35 cellular contexts compared by ENCODE assay signal in genomic region chr14:95833429-95833828, GRCh38. TPM values are rescaled to one million over a fixed set of nuclear protein-coding genes. Genes with fewer than 3 reads are reported as not detected.
DNase-seq lines count a peak whose midpoint lies in the region; ATAC-seq and TF ChIP-seq lines count a peak whose summit lies in the region.
"Had no signal": no experiment of that assay in that cellular context is flagged by ENCODE, and none has a peak within 500 bp of the region (broad histone marks: within the 10 kb centered on the region; RNA-seq: fewer than 3 reads in every experiment).

No MANE protein-coding gene starts in this region.

- ATAC-seq in activated naive CD4-positive, alpha-beta T cell treated with anti-CD3 and anti-CD28 coated beads, Interleukin-2, amount 50 U/mL, for 72 hours, result no peak
- ATAC-seq in GM21423 (IDR thresholded peaks at IDR 0.05; ENCODE audit: unreplicated experiment), result no peak
- ATAC-seq: naive thymus-derived CD4-positive, alpha-beta T cell; Panc1 had no signal

- H3K36me3 Mint-ChIP-seq in activated naive CD4-positive, alpha-beta T cell treated with anti-CD3 and anti-CD28 coated beads, Interleukin-2, amount 50 U/mL, for 72 hours, result no peaks in the 10 kb centered on the region
- no peaks in the 10 kb centered on the region for H3K36me3 Mint-ChIP-seq in activated CD4-positive, alpha-beta T cell treated with anti-CD3 and anti-CD28 coated beads, Interleukin-2, amount 10 ng/mL, durations not matched to agents 7 days and 5 days (ENCODE audit: low read depth)
- H3K36me3 Mint-ChIP-seq: activated naive CD8-positive, alpha-beta T cell; CD4-positive, alpha-beta memory T cell; naive thymus-derived CD4-positive, alpha-beta T cell had no signal

- H3K27me3 ChIP-seq in testis, result no peaks in the 10 kb centered on the region
- H3K27me3 ChIP-seq: cardiac muscle cell, thyroid gland, vagina had no signal

- no peak for TF ChIP-seq POLR2A in testis (IDR thresholded peaks at IDR 0.05)

- POLR2A ChIA-PET in activated CD4-positive, alpha-beta T cell treated with anti-CD3 and anti-CD28 coated beads, Interleukin-2, amount 10 ng/mL, durations not matched to agents 7 days and 5 days (lab: Charles Lee), result no interaction called here

- peaks cover 6% of the 10 kb centered on the region for H3K4me1 Mint-ChIP-seq in activated CD4-positive, alpha-beta T cell treated with anti-CD3 and anti-CD28 coated beads, Interleukin-2, amount 10 ng/mL, durations not matched to agents 7 days and 5 days

- no peaks in the 10 kb centered on the region for H3K36me3 ChIP-seq in testis (ENCODE audit: low read depth, missing control alignments)
- H3K36me3 ChIP-seq: cardiac muscle cell, esophagus squamous epithelium, thyroid gland, vagina had no signal

- no peaks in the 10 kb centered on the region for H3K27me3 Mint-ChIP-seq in activated CD4-positive, alpha-beta T cell treated with anti-CD3 and anti-CD28 coated beads, Interleukin-2, amount 10 ng/mL, durations not matched to agents 7 days and 5 days
- H3K27me3 Mint-ChIP-seq: stimulated activated naive CD8-positive, alpha-beta T cell treated with anti-CD3 and anti-CD28 coated beads, Interleukin-15, Interleukin-2, amounts not matched to agents 100 ng/mL and 50 ng/mL, for 24 hours had no signal

- 51% methylated on average over 3 of the region's 3 CpGs for WGBS in testis, 2 donors

- intact Hi-C loops in testis (cut with DNase I; ENCODE audit: low total_unique reads), result no loop called here

- H3K4me3 ChIP-seq in LNCaP clone FGC (ENCODE audit: low read depth, low read length) (no peak overlapping the region), testis (no peak overlapping the region)
- H3K4me3 ChIP-seq: cardiac muscle cell, esophagus squamous epithelium, skin epidermis, thyroid gland, vagina had no signal

- no peak overlapping the region for H3K4me3 Mint-ChIP-seq in activated CD4-positive, alpha-beta T cell treated with anti-CD3 and anti-CD28 coated beads, Interleukin-2, amount 10 ng/mL, durations not matched to agents 7 days and 5 days
- H3K4me3 Mint-ChIP-seq: activated naive CD8-positive, alpha-beta T cell; CD4-positive, alpha-beta memory T cell; endodermal cell; naive thymus-derived CD4-positive, alpha-beta T cell; stimulated activated naive CD8-positive, alpha-beta T cell treated with anti-CD3 and anti-CD28 coated beads, Interleukin-15, Interleukin-2, amounts not matched to agents 100 ng/mL and 50 ng/mL, for 24 hours; T-helper 1 cell treated with Interleukin-12 subunit alpha and Interleukin-12 subunit beta and Interleukin-4 antibody, amounts not matched to agents 30 μg/mL and 1 μg/mL, for 36 hours had no signal

- no peaks in the 10 kb centered on the region for H3K4me1 ChIP-seq in testis
- H3K4me1 ChIP-seq: esophagus squamous epithelium, thyroid gland, vagina had no signal

- H3K27ac ChIP-seq in testis, result no peak overlapping the region
- H3K27ac ChIP-seq: cardiac muscle cell, esophagus squamous epithelium, KMS-11, skin epidermis, thyroid gland, vagina had no signal

- CTCF ChIA-PET in activated CD4-positive, alpha-beta T cell treated with anti-CD3 and anti-CD28 coated beads, Interleukin-2, amount 10 ng/mL, durations not matched to agents 7 days and 5 days (lab: Charles Lee), result no interaction called here

- H3K9me3 Mint-ChIP-seq in activated naive CD4-positive, alpha-beta T cell treated with anti-CD3 and anti-CD28 coated beads, Interleukin-2, amount 50 U/mL, for 72 hours, result peaks cover 5 to 6% of the 10 kb centered on the region in 2 donors
- no peaks in the 10 kb centered on the region for H3K9me3 Mint-ChIP-seq in activated CD4-positive, alpha-beta T cell treated with anti-CD3 and anti-CD28 coated beads, Interleukin-2, amount 10 ng/mL, durations not matched to agents 7 days and 5 days
- H3K9me3 Mint-ChIP-seq: stimulated activated naive CD8-positive, alpha-beta T cell treated with anti-CD3 and anti-CD28 coated beads, Interleukin-15, Interleukin-2, amounts not matched to agents 100 ng/mL and 50 ng/mL, for 24 hours had no signal

- H3K9me3 ChIP-seq in testis, result no peaks in the 10 kb centered on the region
- H3K9me3 ChIP-seq: thyroid gland, vagina had no signal

- no peak for TF ChIP-seq CTCF in LNCaP clone FGC (IDR thresholded peaks at IDR 0.05; ENCODE audit: control insufficient read depth, extremely low read depth, insufficient read depth)
- TF ChIP-seq CTCF in testis (IDR thresholded peaks at IDR 0.05), result no peak

- peak; percentile 23 for DNase-seq in NCI-H748 (lab: John Stamatoyannopoulos, UW; ENCODE audit: unreplicated experiment)
- DNase-seq in NCI-H748 treated with DMSO at 0.1 percent for 48 hours (lab: John Stamatoyannopoulos, UW), result no peak
- DNase-seq in LNCaP clone FGC (ENCODE audit: low read depth), result peak; percentile 18
- peak; percentile 1 for DNase-seq in cerebellar cortex (ENCODE audit: low spot score)
- DNase-seq in testis, result peak; percentile 51
- no peak for DNase-seq in activated naive CD4-positive, alpha-beta T cell treated with anti-CD3 and anti-CD28 coated beads, Interleukin-2, amount 50 U/mL, for 72 hours (ENCODE audit: low spot score in 2 of 2)
- no peak for DNase-seq in activated CD4-positive, alpha-beta T cell treated with anti-CD3 and anti-CD28 coated beads, Interleukin-2, amount 10 ng/mL, durations not matched to agents 7 days and 5 days
- DNase-seq: activated CD4-positive, CD25-positive, alpha-beta regulatory T cell treated with anti-CD3 and anti-CD28 coated beads, Interleukin-2, amount 50 U/mL, for 72 hours; activated T-cell treated with anti-CD3 and anti-CD28 coated beads for 4 hours; AML-193; aorta; CD4-positive, alpha-beta memory T cell; cortex of kidney; DMS153; endodermal cell; esophagus squamous epithelium; hippocampal formation; midbrain; MV-4-11; naive thymus-derived CD4-positive, alpha-beta T cell; NCI-H2171; NCI-H510A treated with DMSO at 0.1 percent for 48 hours; occipital lobe; thyroid gland had no signal

- no peak overlapping the region for H3K27ac Mint-ChIP-seq in activated naive CD4-positive, alpha-beta T cell treated with anti-CD3 and anti-CD28 coated beads, Interleukin-2, amount 50 U/mL, for 72 hours
- H3K27ac Mint-ChIP-seq in activated CD4-positive, alpha-beta T cell treated with anti-CD3 and anti-CD28 coated beads, Interleukin-2, amount 10 ng/mL, durations not matched to agents 7 days and 5 days, result no peak overlapping the region
- H3K27ac Mint-ChIP-seq: activated naive CD8-positive, alpha-beta T cell; CD4-positive, alpha-beta memory T cell; endodermal cell; naive thymus-derived CD4-positive, alpha-beta T cell; stimulated activated naive CD8-positive, alpha-beta T cell treated with anti-CD3 and anti-CD28 coated beads, Interleukin-15, Interleukin-2, amounts not matched to agents 100 ng/mL and 50 ng/mL, for 24 hours; T-helper 1 cell treated with Interleukin-12 subunit alpha and Interleukin-12 subunit beta and Interleukin-4 antibody, amounts not matched to agents 30 μg/mL and 1 μg/mL, for 36 hours had no signal

RNA-seq across cellular contexts. Expression of gene TUNAR, which starts 43.2 kb away (rescaled TPM):
- 1 to 10 TPM; 3.9 to 4.2 TPM for total RNA-seq in testis
- 2.3 TPM for polyA plus RNA-seq in testis (ENCODE audit: insufficient read depth, low read depth, low replicate concordance)
- total RNA-seq in activated naive CD4-positive, alpha-beta T cell treated with anti-CD3 and anti-CD28 coated beads, Interleukin-2, amount 50 U/mL, for 72 hours, result not detected
- not detected for total RNA-seq in activated CD4-positive, alpha-beta T cell treated with anti-CD3 and anti-CD28 coated beads, Interleukin-2, amount 10 ng/mL, durations not matched to agents 7 days and 5 days
- total RNA-seq: A172; aorta; CD4-positive, alpha-beta memory T cell; esophagus squamous epithelium; naive thymus-derived CD4-positive, alpha-beta T cell; vagina had no signal
- polyA plus RNA-seq: aorta; CD4-positive, alpha-beta memory T cell; liver; naive thymus-derived CD4-positive, alpha-beta T cell had no signal

Comparison
In these comparisons a context has a peak if more than half of its experiments do, and no peak if none do; other contexts are left out.
1. DNase-seq: peak in NCI-H748 (single experiment), LNCaP clone FGC (single experiment), cerebellar cortex (single experiment) and testis (single experiment); none in NCI-H748 treated with DMSO at 0.1 percent for 48 hours (single experiment), activated naive CD4-positive, alpha-beta T cell treated with anti-CD3 and anti-CD28 coated beads, Interleukin-2, amount 50 U/mL, for 72 hours (0 of 2) and activated CD4-positive, alpha-beta T cell treated with anti-CD3 and anti-CD28 coated beads, Interleukin-2, amount 10 ng/mL, durations not matched to agents 7 days and 5 days (single experiment).
2. RNA of gene TUNAR, which starts 43.2 kb away (total RNA-seq): 3.9 to 4.2 TPM in testis; not detected in activated naive CD4-positive, alpha-beta T cell treated with anti-CD3 and anti-CD28 coated beads, Interleukin-2, amount 50 U/mL, for 72 hours and not detected in activated CD4-positive, alpha-beta T cell treated with anti-CD3 and anti-CD28 coated beads, Interleukin-2, amount 10 ng/mL, durations not matched to agents 7 days and 5 days; every median in the first group is over 4 times any median in the second.